ENCODE assay signal across 1 cellular context in the genomic region with DNA sequence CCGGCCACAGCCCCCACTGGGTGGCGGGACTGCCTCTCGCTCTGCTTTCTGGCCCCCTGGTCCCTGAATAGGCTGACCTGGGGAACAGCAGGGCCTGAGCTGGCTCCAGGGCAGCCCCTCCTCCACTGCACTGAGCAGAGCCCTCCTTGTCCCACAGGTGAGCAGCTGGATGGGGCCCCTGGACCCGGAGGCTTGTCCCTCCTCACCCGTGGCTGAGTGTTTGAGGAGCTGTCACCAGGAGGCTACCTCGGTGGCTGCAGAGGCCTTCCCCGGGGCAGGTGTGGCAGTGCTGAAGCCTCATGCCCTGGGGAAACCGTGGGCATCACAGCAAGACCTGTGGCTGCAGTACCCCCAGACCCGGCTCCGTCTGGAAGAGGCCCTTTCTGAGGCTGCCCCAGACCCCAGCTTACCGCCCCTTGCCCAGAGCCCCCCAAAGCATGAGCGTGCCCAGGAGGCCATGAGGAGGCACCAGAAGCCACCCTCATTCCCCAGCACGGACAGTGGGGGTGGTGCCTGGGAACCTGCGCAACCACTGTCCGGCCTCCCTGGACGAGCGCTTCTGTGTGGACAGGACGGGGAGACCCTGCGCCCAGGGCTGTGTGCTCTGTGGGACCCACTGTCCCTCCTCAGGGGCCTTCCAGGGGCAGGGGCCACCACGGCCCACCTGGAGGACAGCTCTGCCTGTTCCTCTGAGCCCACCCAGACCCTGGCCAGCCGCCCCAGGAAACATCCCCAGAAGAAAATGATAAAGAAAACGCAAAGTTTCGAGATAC.
TF ChIP-seq lines count a peak whose summit lies in the region.

No MANE protein-coding gene starts in this region.

TF ChIP-seq in WTC11, 78 proteins besides CTCF, POLR2A, EP300 and RAD21 (continued from another document):
- TF ChIP-seq SP1 (CRISPR knock-in tag; conservative IDR thresholded peaks at IDR 0.05) (no peak), ZNF317 (CRISPR knock-in tag; IDR thresholded peaks at IDR 0.05; ENCODE audit: borderline replicate concordance, low read depth) (no peak), FOXJ3 (CRISPR knock-in tag; IDR thresholded peaks at IDR 0.05; ENCODE audit: borderline replicate concordance) (no peak), NR1H2 (CRISPR knock-in tag; IDR thresholded peaks at IDR 0.05) (no peak), ZNF423 (CRISPR knock-in tag; IDR thresholded peaks at IDR 0.05) (no peak)
- TF ChIP-seq, protein P1, sequence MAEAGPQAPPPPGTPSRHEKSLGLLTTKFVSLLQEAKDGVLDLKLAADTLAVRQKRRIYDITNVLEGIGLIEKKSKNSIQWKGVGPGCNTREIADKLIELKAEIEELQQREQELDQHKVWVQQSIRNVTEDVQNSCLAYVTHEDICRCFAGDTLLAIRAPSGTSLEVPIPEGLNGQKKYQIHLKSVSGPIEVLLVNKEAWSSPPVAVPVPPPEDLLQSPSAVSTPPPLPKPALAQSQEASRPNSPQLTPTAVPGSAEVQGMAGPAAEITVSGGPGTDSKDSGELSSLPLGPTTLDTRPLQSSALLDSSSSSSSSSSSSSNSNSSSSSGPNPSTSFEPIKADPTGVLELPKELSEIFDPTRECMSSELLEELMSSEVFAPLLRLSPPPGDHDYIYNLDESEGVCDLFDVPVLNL (CRISPR knock-in tag; IDR thresholded peaks at IDR 0.05; ENCODE audit: borderline replicate concordance, low read depth), result no peak
- TF ChIP-seq, protein P2, sequence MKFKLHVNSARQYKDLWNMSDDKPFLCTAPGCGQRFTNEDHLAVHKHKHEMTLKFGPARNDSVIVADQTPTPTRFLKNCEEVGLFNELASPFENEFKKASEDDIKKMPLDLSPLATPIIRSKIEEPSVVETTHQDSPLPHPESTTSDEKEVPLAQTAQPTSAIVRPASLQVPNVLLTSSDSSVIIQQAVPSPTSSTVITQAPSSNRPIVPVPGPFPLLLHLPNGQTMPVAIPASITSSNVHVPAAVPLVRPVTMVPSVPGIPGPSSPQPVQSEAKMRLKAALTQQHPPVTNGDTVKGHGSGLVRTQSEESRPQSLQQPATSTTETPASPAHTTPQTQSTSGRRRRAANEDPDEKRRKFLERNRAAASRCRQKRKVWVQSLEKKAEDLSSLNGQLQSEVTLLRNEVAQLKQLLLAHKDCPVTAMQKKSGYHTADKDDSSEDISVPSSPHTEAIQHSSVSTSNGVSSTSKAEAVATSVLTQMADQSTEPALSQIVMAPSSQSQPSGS (CRISPR knock-in tag; IDR thresholded peaks at IDR 0.05; ENCODE audit: borderline replicate concordance, low read depth), result no peak
